Comparison of ENCODE assay signal across 9 cellular contexts in the genomic region with DNA sequence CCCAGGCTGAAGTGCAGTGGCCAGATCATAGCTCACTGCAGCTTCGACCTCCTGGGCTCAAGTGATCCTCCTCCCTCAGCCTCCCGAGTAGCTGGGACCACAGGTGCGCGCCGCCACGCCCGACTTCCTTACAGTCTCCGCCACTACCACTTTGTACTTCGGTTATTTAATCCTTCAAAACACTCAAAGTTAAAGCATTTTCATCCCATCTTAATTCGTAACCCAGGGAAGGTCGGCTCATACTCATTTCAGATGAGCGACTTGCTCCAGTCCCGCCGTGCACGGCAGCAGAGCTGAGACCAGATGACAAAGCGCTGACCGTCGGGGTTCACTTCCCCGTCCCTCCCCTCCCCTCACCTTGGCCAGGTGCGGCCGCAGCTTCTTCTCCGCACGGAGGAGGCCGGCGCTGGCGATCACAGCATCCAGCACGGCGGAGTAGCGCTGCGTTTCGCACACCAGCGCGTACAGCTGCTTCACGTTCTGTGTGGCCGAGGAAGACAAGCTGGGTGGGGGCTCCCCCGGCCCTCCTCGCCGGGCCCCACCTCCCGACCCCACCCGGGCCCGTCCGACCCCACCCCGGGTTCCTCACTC. TPM values are rescaled to one million over a fixed set of nuclear protein-coding genes. Genes with fewer than 3 reads are reported as not detected.
DNase-seq lines count a peak whose midpoint lies in the region; ATAC-seq, FAIRE-seq and TF ChIP-seq lines count a peak whose summit lies in the region.
"Had no signal": no experiment of that assay in that cellular context is flagged by ENCODE, and none has a peak within 500 bp of the region (broad histone marks: within the 10 kb centered on the region; RNA-seq: fewer than 3 reads in every experiment).

No MANE protein-coding gene starts in this region.

- WGBS in pancreas, 2 donors = 9 to 10% methylated on average over 42 to 43 of the region's 43 CpGs

- TF ChIP-seq CTCF in fibroblast of mammary gland (conservative IDR thresholded peaks at IDR 0.05; ENCODE audit: control insufficient read depth, insufficient read depth, low read depth, low read length) (no peak), pancreas (IDR thresholded peaks at IDR 0.05) (no peak)

- peaks cover 31% of the 10 kb centered on the region for H3K4me1 Mint-ChIP-seq in activated CD4-positive, alpha-beta T cell treated with anti-CD3 and anti-CD28 coated beads, Interleukin-2, amount 10 ng/mL, durations not matched to agents 7 days and 5 days

- peak; percentile 11 for DNase-seq in activated CD4-positive, alpha-beta T cell treated with anti-CD3 and anti-CD28 coated beads, Interleukin-2, amount 10 ng/mL, durations not matched to agents 7 days and 5 days
- no peak for DNase-seq in activated CD4-positive, alpha-beta T cell treated with anti-CD3 and anti-CD28 coated beads for 1 hour
- DNase-seq in SJSA1 (ENCODE audit: low read depth in 1 of 2, low spot score in 2 of 2) (peak in 1 of 2 experiments; percentile 40), fibroblast of mammary gland (ENCODE audit: low read depth) (no peak), pancreas (peak in 3 of 6 donors; percentile 47 to 64 (median 64)), GM03348 (ENCODE audit: low spot score) (no peak), SHP77 (lab: John Stamatoyannopoulos, UW) (no peak)

- FAIRE-seq in pancreas (lab: Jason Lieb, UNC) = no peak

- CTCF ChIA-PET in activated CD4-positive, alpha-beta T cell treated with anti-CD3 and anti-CD28 coated beads, Interleukin-2, amount 10 ng/mL, durations not matched to agents 7 days and 5 days (lab: Charles Lee) = interaction anchor here (1.2 kb wide), 1 partner anchor 16 kb away, joined by 3 read pairs; no protein-coding TSS in a partner anchor

- peaks cover 32% of the 10 kb centered on the region for H3K36me3 Mint-ChIP-seq in activated CD4-positive, alpha-beta T cell treated with anti-CD3 and anti-CD28 coated beads, Interleukin-2, amount 10 ng/mL, durations not matched to agents 7 days and 5 days (ENCODE audit: low read depth)

- peak overlapping the region; percentile 95 for H3K27ac Mint-ChIP-seq in activated CD4-positive, alpha-beta T cell treated with anti-CD3 and anti-CD28 coated beads, Interleukin-2, amount 10 ng/mL, durations not matched to agents 7 days and 5 days

- H3K4me3 ChIP-seq in SJSA1 (peak overlapping the region; percentile 52), fibroblast of mammary gland (ENCODE audit: control insufficient read depth, low read depth, low read length) (peak overlapping the region; percentile 69), pancreas (peak overlapping the region; percentile 58 to 77 (median 72))

- ATAC-seq in HG02870 (IDR thresholded peaks at IDR 0.05; ENCODE audit: unreplicated experiment) (peak; percentile 49), pancreas (peak; percentile 27 to 68 (median 62))

- H3K4me1 ChIP-seq in SJSA1 (replicated peaks) = peaks cover 13% of the 10 kb centered on the region; the same call in 1 of the 2 replicates
- H3K4me1 ChIP-seq in pancreas = peaks cover 0 to 5% (median 0%) of the 10 kb centered on the region in 3 donors

- intact Hi-C loops in pancreas (cut with DNase I) = no loop called here

- H3K27ac ChIP-seq in SJSA1 = no peak overlapping the region
- peak overlapping the region in 3 of 4 donors; percentile 48 to 70 (median 54) for H3K27ac ChIP-seq in pancreas

- no peaks in the 10 kb centered on the region for H3K9me3 Mint-ChIP-seq in activated CD4-positive, alpha-beta T cell treated with anti-CD3 and anti-CD28 coated beads, Interleukin-2, amount 10 ng/mL, durations not matched to agents 7 days and 5 days

- H3K27me3 ChIP-seq in SJSA1 (replicated peaks) (no peaks in the 10 kb centered on the region), pancreas (no peaks in the 10 kb centered on the region)

- POLR2A ChIA-PET in activated CD4-positive, alpha-beta T cell treated with anti-CD3 and anti-CD28 coated beads, Interleukin-2, amount 10 ng/mL, durations not matched to agents 7 days and 5 days (lab: Charles Lee) = no interaction called here

- peak overlapping the region; percentile 95 for H3K4me3 Mint-ChIP-seq in activated CD4-positive, alpha-beta T cell treated with anti-CD3 and anti-CD28 coated beads, Interleukin-2, amount 10 ng/mL, durations not matched to agents 7 days and 5 days

- H3K36me3 ChIP-seq in SJSA1 = peaks cover 32% of the 10 kb centered on the region
- peaks cover 4 to 13% (median 4%) of the 10 kb centered on the region in 3 donors for H3K36me3 ChIP-seq in pancreas

- H3K9me3 ChIP-seq in SJSA1 (replicated peaks) (no peaks in the 10 kb centered on the region), pancreas (no peaks in the 10 kb centered on the region)

- H3K27me3 Mint-ChIP-seq in activated CD4-positive, alpha-beta T cell treated with anti-CD3 and anti-CD28 coated beads, Interleukin-2, amount 10 ng/mL, durations not matched to agents 7 days and 5 days = no peaks in the 10 kb centered on the region

RNA-seq across cellular contexts. Expression of a gene that starts 0.5 kb away (rescaled TPM):
- 10 to 100 TPM; 50.9 to 63.2 TPM for total RNA-seq in activated CD4-positive, alpha-beta T cell treated with anti-CD3 and anti-CD28 coated beads, Interleukin-2, amount 10 ng/mL, durations not matched to agents 7 days and 5 days
- 46.3 and 64.0 TPM in 2 replicates for total RNA-seq in SJSA1 (2014; rRNA removed; shearing (Covaris generic))
- 10 to 100 TPM; 11.4 to 19.1 (median 15.9) TPM for total RNA-seq in pancreas
- 10 to 100 TPM; 28.3 to 35.3 TPM for polyA plus RNA-seq in pancreas

RNA-seq across cellular contexts. Expression of a gene that starts 19.7 kb away (rescaled TPM):
- not detected for total RNA-seq in activated CD4-positive, alpha-beta T cell treated with anti-CD3 and anti-CD28 coated beads, Interleukin-2, amount 10 ng/mL, durations not matched to agents 7 days and 5 days
- total RNA-seq in SJSA1 (2014; rRNA removed; shearing (Covaris generic)) = not detected in 2 replicates
- total RNA-seq in pancreas = 10 to 100 TPM in 4 of 6 donors, 1 to 10 TPM in 2; 5.5 to 35.9 (median 11.5) TPM
- 10 to 100 TPM; 21.5 to 31.7 TPM for polyA plus RNA-seq in pancreas
- total RNA-seq: glomerular endothelial cell had no signal

RNA-seq across cellular contexts. Expression of a gene that starts 19.8 kb away (rescaled TPM):
- not detected for total RNA-seq in activated CD4-positive, alpha-beta T cell treated with anti-CD3 and anti-CD28 coated beads, Interleukin-2, amount 10 ng/mL, durations not matched to agents 7 days and 5 days
- total RNA-seq in SJSA1 (2014; rRNA removed; shearing (Covaris generic)) = not detected in 2 replicates
- total RNA-seq in pancreas = not detected
- polyA plus RNA-seq in pancreas = under 1 TPM; 0.05 to 0.38 TPM
- total RNA-seq: glomerular endothelial cell had no signal
